Comparison of ENCODE assay signal across 8 cellular contexts in genomic region chr17:44071198-44071520, GRCh38. TPM values are rescaled to one million over a fixed set of nuclear protein-coding genes. Genes with fewer than 3 reads are reported as not detected.
DNase-seq lines count a peak whose midpoint lies in the region; ATAC-seq, FAIRE-seq and TF ChIP-seq lines count a peak whose summit lies in the region.

No MANE protein-coding gene starts in this region.

- POLR2A ChIA-PET in H1 (lab: Charles Lee; ENCODE audit: partially characterized antibody): interaction anchor here (0.7 to 4.2 kb wide), 6 partner anchors 12 to 53 kb away, joined by 3 to 33 read pairs (median 4); partner anchors contain the start of gene HDAC5

- H3K36me3 ChIP-seq in OCI-LY3 (replicated peaks; ENCODE audit: low read depth, low read length): peaks cover 4% of the 10 kb centered on the region
- peaks cover 9 to 20% (median 14%) of the 10 kb centered on the region in 4 experiments; a peak in 6 of 8 replicates for H3K36me3 ChIP-seq in H1 (ENCODE audit: control insufficient read depth in 2 of 4, insufficient read depth in 4 of 4, low read length in 3 of 4)
- H3K36me3 ChIP-seq in pancreas: peaks cover 0 to 19% (median 5%) of the 10 kb centered on the region in 3 donors

- no peak overlapping the region for H2AK5ac ChIP-seq in H1 (ENCODE audit: low read depth, low read length)

- WGBS in H1 (ENCODE audit: extremely low coverage in 1 of 2, insufficient coverage in 1 of 2, insufficient read length in 1 of 2, insufficient replicate concordance in 2 of 2, low coverage in 1 of 2, low lambda C conversion rate in 2 of 2, missing lambda C conversion rate in 1 of 2), 2 experiments: 1% methylated on average over 3 of the region's 3 CpGs; no CpG with 5 or more reads in 1 of the 2 experiments
- 0 to 2% methylated on average over 3 of the region's 3 CpGs for WGBS in pancreas, 2 donors

- no peaks in the 10 kb centered on the region for H3K79me1 ChIP-seq in H1 (ENCODE audit: low read depth, low read length)

- DNase-seq in H1 (ENCODE audit: low read depth in 1 of 2, low spot score in 2 of 2) (no peak), pancreas (no peak), NCI-H1092 (lab: John Stamatoyannopoulos, UW) (no peak), erythroblast (lab: John Stamatoyannopoulos, UW) (no peak), NCI-H2196 (lab: John Stamatoyannopoulos, UW; ENCODE audit: unreplicated experiment) (no peak), NCI-H1694 (lab: John Stamatoyannopoulos, UW) (no peak)

- no peak overlapping the region for H2BK15ac ChIP-seq in H1 (ENCODE audit: low read length)

- TF ChIP-seq POLR2A in H1 (IDR thresholded peaks at IDR 0.05; ENCODE audit: control extremely low read depth in 1 of 2, low read depth in 2 of 2, low read length in 2 of 2): no peak
- no peak for TF ChIP-seq POLR2A in erythroblast (IDR thresholded peaks at IDR 0.05; ENCODE audit: low read length)

- peak overlapping the region; percentile 13 for H3K56ac ChIP-seq in H1 (replicated peaks; ENCODE audit: insufficient read length, low read depth, low read length)

- FAIRE-seq in H1 (lab: Jason Lieb, UNC) (no peak), pancreas (lab: Jason Lieb, UNC) (no peak)

- peak overlapping the region; percentile 45; the same call in 1 of the 2 replicates for H2BK12ac ChIP-seq in H1 (ENCODE audit: low read depth, low read length)

- H3K18ac ChIP-seq in H1 (ENCODE audit: extremely low read depth, low read length): 0 out of 2 replicates have a peak overlapping the region, but pooled peaks have one; percentile 84

- H3K14ac ChIP-seq in H1 (ENCODE audit: insufficient read length): no peak overlapping the region

- H3K9me3 ChIP-seq in OCI-LY3 (ENCODE audit: insufficient read depth, low read length) (no peaks in the 10 kb centered on the region), H1 (ENCODE audit: insufficient read depth in 2 of 2, low read depth in 1 of 2, low read length in 1 of 2) (no peaks in the 10 kb centered on the region), pancreas (no peaks in the 10 kb centered on the region)

- H3K4me2 ChIP-seq in OCI-LY3 (ENCODE audit: low read length) (peak overlapping the region; percentile 72), H1 (ENCODE audit: insufficient read depth in 1 of 2, low read depth in 2 of 2, low read length in 2 of 2) (peak overlapping the region; percentile 77 to 87)

- peak overlapping the region; percentile 84 for H4K91ac ChIP-seq in H1 (replicated peaks; ENCODE audit: insufficient read length, low read length)

- no peak overlapping the region for H3K23ac ChIP-seq in H1 (ENCODE audit: insufficient read length)

- intact Hi-C loops in pancreas (cut with DNase I): no loop called here

- peak overlapping the region; percentile 80 for H3K27ac ChIP-seq in OCI-LY3 (ENCODE audit: low read length)
- H3K27ac ChIP-seq in H1 (ENCODE audit: low read depth, low read length): peak overlapping the region; percentile 96
- H3K27ac ChIP-seq in pancreas: peak overlapping the region; percentile 46 to 82 (median 62)

- H2BK120ac ChIP-seq in H1 (replicated peaks; ENCODE audit: low read depth, low read length): no peak overlapping the region

- H3K79me2 ChIP-seq in OCI-LY3 (ENCODE audit: low read length) (peaks cover 30% of the 10 kb centered on the region), H1 (ENCODE audit: control insufficient read depth in 1 of 2, insufficient read depth in 2 of 2, low read length in 2 of 2) (peaks cover 0 to 19% of the 10 kb centered on the region in 2 experiments; a peak in 2 of 4 replicates)

- peak overlapping the region; percentile 63; the same call in 1 of the 2 replicates for H2AFZ ChIP-seq in OCI-LY3 (ENCODE audit: low read depth, low read length)
- H2AFZ ChIP-seq in H1 (ENCODE audit: low read length): no peak overlapping the region

- no peaks in the 10 kb centered on the region for H4K20me1 ChIP-seq in OCI-LY3 (ENCODE audit: insufficient read depth, low read length)
- peaks cover 0 to 7% of the 10 kb centered on the region in 2 experiments for H4K20me1 ChIP-seq in H1 (replicated peaks in 1 of 2; ENCODE audit: control insufficient read depth in 1 of 2, insufficient read depth in 2 of 2, low read length in 2 of 2)

- peaks cover 6% of the 10 kb centered on the region; the same call in 1 of the 2 replicates for H3K23me2 ChIP-seq in H1 (ENCODE audit: low read depth, low read length)

- H3K27me3 ChIP-seq in OCI-LY3 (ENCODE audit: low read depth, low read length): no peaks in the 10 kb centered on the region
- no peaks in the 10 kb centered on the region for H3K27me3 ChIP-seq in H1 (replicated peaks in 1 of 4; ENCODE audit: control insufficient read depth in 3 of 4, extremely low read depth in 1 of 4, insufficient read depth in 3 of 4, low read length in 3 of 4)
- no peaks in the 10 kb centered on the region for H3K27me3 ChIP-seq in pancreas

- peak overlapping the region; percentile 74 for H4K5ac ChIP-seq in H1 (ENCODE audit: insufficient read length, low read depth, low read length)

- ATAC-seq in GM18517 (IDR thresholded peaks at IDR 0.05; ENCODE audit: unreplicated experiment) (peak; percentile 28), pancreas (peak in 1 of 4 donors; percentile 0)

- no peak for TF ChIP-seq RAD21 in H1 (IDR thresholded peaks at IDR 0.05 in 1 of 2, conservative IDR thresholded peaks at IDR 0.05 in 1 of 2; ENCODE audit: low read depth in 2 of 2, low read length in 2 of 2)

- TF ChIP-seq EP300 in H1 (IDR thresholded peaks at IDR 0.05; ENCODE audit: borderline replicate concordance in 1 of 2, low read depth in 2 of 2, low read length in 2 of 2): no peak

- CTCF ChIA-PET in H1 (lab: Charles Lee; ENCODE audit: partially characterized antibody): interaction anchor here (7.1 kb wide), 1 partner anchor 15 kb away, joined by 71 read pairs; no protein-coding TSS in a partner anchor

- no peak overlapping the region for H3K4ac ChIP-seq in H1 (replicated peaks; ENCODE audit: insufficient read length, low read depth, low read length)

- no peak overlapping the region for H2BK20ac ChIP-seq in H1 (ENCODE audit: low read length)

- peak overlapping the region; percentile 88 for H2BK5ac ChIP-seq in H1 (ENCODE audit: low read depth, low read length)

- H4K8ac ChIP-seq in H1 (ENCODE audit: extremely low read depth, insufficient read depth, low read length): peak overlapping the region; percentile 91; the same call in 1 of the 2 replicates

- TF ChIP-seq CTCF in OCI-LY3 (IDR thresholded peaks at IDR 0.05; ENCODE audit: low read depth, low read length): no peak
- no peak for TF ChIP-seq CTCF in H1 (IDR thresholded peaks at IDR 0.05; ENCODE audit: control extremely low read depth in 1 of 3, insufficient read depth in 1 of 3, low read depth in 1 of 3, low read length in 3 of 3)
- no peak for TF ChIP-seq CTCF in pancreas (IDR thresholded peaks at IDR 0.05)

- H3K4me1 ChIP-seq in OCI-LY3 (ENCODE audit: low read length) (peaks cover 19% of the 10 kb centered on the region), H1 (replicated peaks in 1 of 4; ENCODE audit: control insufficient read depth in 3 of 4, insufficient read depth in 4 of 4, low read length in 3 of 4) (peaks cover 0 to 4% (median under 1%) of the 10 kb centered on the region in 4 experiments; a peak in 3 of 7 replicates), pancreas (peaks cover 9 to 16% (median 10%) of the 10 kb centered on the region in 3 donors)

- H3K9ac ChIP-seq in OCI-LY3 (ENCODE audit: low read length) (peak overlapping the region; percentile 91), H1 (replicated peaks in 1 of 4; ENCODE audit: extremely low read depth in 1 of 4, low read depth in 3 of 4, low read length in 3 of 4) (peak overlapping the region in 3 of 4 experiments; percentile 55 to 88 (median 84); a peak in 6 of 7 replicates)

- H3K4me3 ChIP-seq in OCI-LY3 (ENCODE audit: low read length) (peak overlapping the region; percentile 95), H1 (ENCODE audit: extremely low read depth in 1 of 4, insufficient read depth in 2 of 4, low read depth in 3 of 4, low read length in 4 of 4) (peak overlapping the region; percentile 50 to 86 (median 82)), pancreas (peak overlapping the region; percentile 58 to 85 (median 66))

RNA-seq across cellular contexts. Expression of gene G6PC3, which starts 0.6 kb away (rescaled TPM):
- total RNA-seq in H1 (2021; fragmentation: NEBNext Ultra II Directional; extraction: Animal tissue kit (Norgen Biotek cat#: 25700)): 104 and 114 TPM in 2 replicates
- polyA plus RNA-seq in H1 (2011; rRNA removed) (343 and 436 TPM in 2 replicates), pancreas (10 to 100 TPM; 48.3 to 54.2 TPM)
- polyA plus RNA-seq in H1 (2011; cell fraction: cytosol; rRNA removed): 191 TPM
- polyA plus RNA-seq in H1 (2011; cell fraction: nucleus; rRNA removed): 198 TPM
- 143 to 233 TPM (median 204 TPM) in 4 replicates for polyA plus RNA-seq in H1 (2012, experiment 1 of 2)
- 249 TPM for polyA plus RNA-seq in H1 (2012, experiment 2 of 2)
- 394 TPM for polyA plus RNA-seq in H1 (2013, experiment 1 of 2)
- polyA plus RNA-seq in H1 (2013, experiment 2 of 2): 451 TPM
- polyA minus RNA-seq in H1 (2011; rRNA and poly(A)+ RNA removed): 132 and 168 TPM in 2 replicates
- 151 TPM for polyA minus RNA-seq in H1 (2011; cell fraction: cytosol; rRNA and poly(A)+ RNA removed)
- 96.9 TPM for polyA minus RNA-seq in H1 (2011; cell fraction: nucleus; rRNA and poly(A)+ RNA removed)
- 10 to 100 TPM in 5 of 6 donors, 1 to 10 TPM in 1; 9.1 to 28.0 (median 24.0) TPM for total RNA-seq in pancreas

RNA-seq across cellular contexts. Expression of gene LSM12, which starts 4.7 kb away (rescaled TPM):
- total RNA-seq in H1 (2021; fragmentation: NEBNext Ultra II Directional; extraction: Animal tissue kit (Norgen Biotek cat#: 25700)): 118 and 142 TPM in 2 replicates
- 51.6 and 69.8 TPM in 2 replicates for polyA plus RNA-seq in H1 (2011; rRNA removed)
- 57.3 TPM for polyA plus RNA-seq in H1 (2011; cell fraction: cytosol; rRNA removed)
- polyA plus RNA-seq in H1 (2011; cell fraction: nucleus; rRNA removed): 31.1 TPM
- 59.4 to 75.6 TPM (median 69.7 TPM) in 4 replicates for polyA plus RNA-seq in H1 (2012, experiment 1 of 2)
- polyA plus RNA-seq in H1 (2012, experiment 2 of 2): 76.0 TPM
- polyA plus RNA-seq in H1 (2013, experiment 1 of 2): 126 TPM
- 129 TPM for polyA plus RNA-seq in H1 (2013, experiment 2 of 2)
- polyA minus RNA-seq in H1 (2011; rRNA and poly(A)+ RNA removed): 83.5 and 95.8 TPM in 2 replicates
- 54.6 TPM for polyA minus RNA-seq in H1 (2011; cell fraction: cytosol; rRNA and poly(A)+ RNA removed)
- 32.1 TPM for polyA minus RNA-seq in H1 (2011; cell fraction: nucleus; rRNA and poly(A)+ RNA removed)
- 10 to 100 TPM; 19.0 to 29.6 (median 25.7) TPM for total RNA-seq in pancreas
- 10 to 100 TPM; 14.5 to 21.3 TPM for polyA plus RNA-seq in pancreas

RNA-seq across cellular contexts. Expression of gene HDAC5, which starts 52.3 kb away (rescaled TPM):
- 48.5 and 54.0 TPM in 2 replicates for total RNA-seq in H1 (2021; fragmentation: NEBNext Ultra II Directional; extraction: Animal tissue kit (Norgen Biotek cat#: 25700))
- 54.4 and 79.2 TPM in 2 replicates for polyA plus RNA-seq in H1 (2011; rRNA removed)
- 78.3 TPM for polyA plus RNA-seq in H1 (2011; cell fraction: cytosol; rRNA removed)
- polyA plus RNA-seq in H1 (2011; cell fraction: nucleus; rRNA removed): 103 TPM
- 31.8 to 62.6 TPM (median 53.9 TPM) in 4 replicates for polyA plus RNA-seq in H1 (2012, experiment 1 of 2)
- 44.0 TPM for polyA plus RNA-seq in H1 (2012, experiment 2 of 2)
- 23.8 TPM for polyA plus RNA-seq in H1 (2013, experiment 1 of 2)
- polyA plus RNA-seq in H1 (2013, experiment 2 of 2): 23.7 TPM
- 77.4 and 115 TPM in 2 replicates for polyA minus RNA-seq in H1 (2011; rRNA and poly(A)+ RNA removed)
- 41.8 TPM for polyA minus RNA-seq in H1 (2011; cell fraction: cytosol; rRNA and poly(A)+ RNA removed)
- polyA minus RNA-seq in H1 (2011; cell fraction: nucleus; rRNA and poly(A)+ RNA removed): 57.9 TPM
- total RNA-seq in pancreas: 10 to 100 TPM; 10.9 to 32.1 (median 16.1) TPM
- polyA plus RNA-seq in pancreas: 10 to 100 TPM; 25.8 to 38.1 TPM

RNA-seq across cellular contexts. Expression of gene TMEM101, which starts 56.4 kb away (rescaled TPM):
- total RNA-seq in H1 (2021; fragmentation: NEBNext Ultra II Directional; extraction: Animal tissue kit (Norgen Biotek cat#: 25700)): 16.1 and 20.9 TPM in 2 replicates
- polyA plus RNA-seq in H1 (2011; rRNA removed): 44.7 and 55.6 TPM in 2 replicates
- 54.3 TPM for polyA plus RNA-seq in H1 (2011; cell fraction: cytosol; rRNA removed)
- polyA plus RNA-seq in H1 (2011; cell fraction: nucleus; rRNA removed): 44.7 TPM
- 23.2 to 36.4 TPM (median 32.3 TPM) in 4 replicates for polyA plus RNA-seq in H1 (2012, experiment 1 of 2)
- polyA plus RNA-seq in H1 (2012, experiment 2 of 2): 27.4 TPM
- polyA plus RNA-seq in H1 (2013, experiment 1 of 2): 23.1 TPM
- polyA plus RNA-seq in H1 (2013, experiment 2 of 2): 24.7 TPM
- 35.1 and 40.3 TPM in 2 replicates for polyA minus RNA-seq in H1 (2011; rRNA and poly(A)+ RNA removed)
- polyA minus RNA-seq in H1 (2011; cell fraction: cytosol; rRNA and poly(A)+ RNA removed): 21.0 TPM
- 20.2 TPM for polyA minus RNA-seq in H1 (2011; cell fraction: nucleus; rRNA and poly(A)+ RNA removed)
- total RNA-seq in pancreas: 10 to 100 TPM; 14.4 to 22.7 (median 20.3) TPM
- polyA plus RNA-seq in pancreas: 10 to 100 TPM; 16.4 to 20.2 TPM
